In the genomic region with DNA sequence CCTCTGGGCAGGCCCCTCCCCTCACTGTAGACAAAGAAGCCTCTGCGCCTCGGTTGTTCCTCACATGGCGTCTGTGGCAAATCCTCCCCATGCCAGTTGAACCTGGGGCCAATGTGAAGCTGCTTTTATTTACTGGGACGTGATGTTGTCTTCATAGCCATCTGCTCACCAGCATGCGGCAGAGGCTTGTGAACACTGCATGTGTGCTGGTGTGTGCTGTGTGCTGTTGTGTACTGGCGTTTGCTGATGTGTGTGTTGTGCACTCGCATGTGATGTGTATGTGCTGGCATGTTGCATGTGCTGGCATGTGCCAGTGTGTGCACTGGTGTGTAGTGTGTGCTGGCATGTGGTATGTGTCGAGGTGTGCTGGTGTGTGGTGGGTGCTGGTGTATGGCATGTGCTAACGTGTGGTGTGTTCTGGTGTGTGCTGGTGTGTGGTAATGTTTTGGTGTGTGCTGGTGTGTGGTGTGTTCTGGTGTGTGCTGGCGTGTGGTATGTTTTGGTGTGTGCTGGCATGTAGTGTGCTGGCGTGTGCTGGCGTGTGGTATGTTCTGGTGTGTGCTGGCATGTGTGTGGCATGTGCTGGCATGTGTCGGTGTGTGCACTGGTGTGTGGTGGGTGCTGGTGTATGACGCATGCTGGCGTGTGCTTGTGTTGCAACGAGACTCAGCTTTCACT, we compare ENCODE assay signal across 11 cellular contexts. TPM values are rescaled to one million over a fixed set of nuclear protein-coding genes. Genes with fewer than 3 reads are reported as not detected.
DNase-seq lines count a peak whose midpoint lies in the region; ATAC-seq and TF ChIP-seq lines count a peak whose summit lies in the region.
"Had no signal": no experiment of that assay in that cellular context is flagged by ENCODE, and none has a peak within 500 bp of the region (broad histone marks: within the 10 kb centered on the region; RNA-seq: fewer than 3 reads in every experiment).

No MANE protein-coding gene starts in this region.

- no peak overlapping the region for H3K4me3 ChIP-seq in Panc1 (ENCODE audit: low read depth in 2 of 2, low read length in 2 of 2)
- no peak overlapping the region for H3K4me3 ChIP-seq in right cardiac atrium (ENCODE audit: low read length)
- H3K4me3 ChIP-seq: prostate gland, thoracic aorta had no signal

- peaks cover 11% of the 10 kb centered on the region for H3K4me1 Mint-ChIP-seq in stimulated activated naive CD8-positive, alpha-beta T cell treated with anti-CD3 and anti-CD28 coated beads, Interleukin-15, amount 100 ng/mL, for 72 hours

- intact Hi-C loops in Panc1 (cut with micrococcal nuclease; ENCODE audit: unreplicated experiment) (no loop called here), right cardiac atrium (cut with DNase I) (loop anchor here in 1 of 4 donors (5.0 kb wide), 1 partner anchor 168 kb away; no protein-coding TSS in a partner anchor)

- no peaks in the 10 kb centered on the region for H3K9me3 Mint-ChIP-seq in activated naive CD4-positive, alpha-beta T cell treated with anti-CD3 and anti-CD28 coated beads, Interleukin-2, amount 50 U/mL, for 72 hours
- H3K9me3 Mint-ChIP-seq in stimulated activated naive CD8-positive, alpha-beta T cell treated with anti-CD3 and anti-CD28 coated beads, Interleukin-15, amount 100 ng/mL, for 72 hours: no peaks in the 10 kb centered on the region

- H3K27me3 ChIP-seq in Panc1 (ENCODE audit: control insufficient read depth, insufficient read depth, low read length): no peaks in the 10 kb centered on the region
- H3K27me3 ChIP-seq in right cardiac atrium (ENCODE audit: control insufficient read depth, insufficient read depth): no peaks in the 10 kb centered on the region

- H3K36me3 Mint-ChIP-seq in activated naive CD4-positive, alpha-beta T cell treated with anti-CD3 and anti-CD28 coated beads, Interleukin-2, amount 50 U/mL, for 72 hours: no peaks in the 10 kb centered on the region

- DNase-seq in activated naive CD4-positive, alpha-beta T cell treated with anti-CD3 and anti-CD28 coated beads, Interleukin-2, amount 50 U/mL, for 72 hours (ENCODE audit: low spot score in 2 of 2): no peak
- no peak for DNase-seq in activated naive CD4-positive, alpha-beta T cell treated with anti-CD3 and anti-CD28 coated beads, Interleukin-2, amount 50 U/mL, for 16 hours
- DNase-seq in Panc1 (ENCODE audit: low read depth, low spot score) (no peak), right cardiac atrium (peak in 1 of 3 donors; percentile 42), SHP77 treated with DMSO at 0.1 percent for 48 hours (lab: John Stamatoyannopoulos, UW) (no peak)
- DNase-seq in stimulated activated naive CD8-positive, alpha-beta T cell treated with anti-CD3 and anti-CD28 coated beads, Interleukin-15, amount 100 ng/mL, for 72 hours: no peak
- no peak for DNase-seq in activated CD4-positive, CD25-positive, alpha-beta regulatory T cell (lab: John Stamatoyannopoulos, UW)
- DNase-seq: cortex of kidney had no signal

- H3K4me1 ChIP-seq in Panc1 (ENCODE audit: control insufficient read depth, insufficient read depth, low read length) (no peaks in the 10 kb centered on the region), right cardiac atrium (ENCODE audit: control insufficient read depth, insufficient read depth, low read length) (peaks cover 3% of the 10 kb centered on the region)
- H3K4me1 ChIP-seq: prostate gland had no signal

- no peaks in the 10 kb centered on the region for H3K9me3 ChIP-seq in Panc1 (ENCODE audit: control insufficient read depth, insufficient read depth, low read depth, low read length)
- H3K9me3 ChIP-seq in right cardiac atrium (ENCODE audit: control insufficient read depth, low read length): no peaks in the 10 kb centered on the region
- H3K9me3 ChIP-seq: prostate gland, thoracic aorta had no signal

- WGBS in right cardiac atrium: 80% methylated on average over 16 of the region's 16 CpGs

- H3K27me3 Mint-ChIP-seq in stimulated activated naive CD8-positive, alpha-beta T cell treated with anti-CD3 and anti-CD28 coated beads, Interleukin-15, amount 100 ng/mL, for 72 hours: no peaks in the 10 kb centered on the region

- H3K4me3 Mint-ChIP-seq in stimulated activated naive CD8-positive, alpha-beta T cell treated with anti-CD3 and anti-CD28 coated beads, Interleukin-15, amount 100 ng/mL, for 72 hours: no peak overlapping the region

- no TSS peak for BruUV-seq in Panc1 (replicated peaks; lab: Mats Ljungman, UMichigan)

- no peaks in the 10 kb centered on the region for H3K36me3 ChIP-seq in Panc1 (ENCODE audit: control insufficient read depth, insufficient read depth, low read length)
- H3K36me3 ChIP-seq: prostate gland had no signal

- H3K27ac ChIP-seq in Panc1 (ENCODE audit: low read length) (no peak overlapping the region), right cardiac atrium (ENCODE audit: low read length) (no peak overlapping the region)
- H3K27ac ChIP-seq: thoracic aorta had no signal

- H3K27ac Mint-ChIP-seq in activated naive CD4-positive, alpha-beta T cell treated with anti-CD3 and anti-CD28 coated beads, Interleukin-2, amount 50 U/mL, for 72 hours: peak overlapping the region; percentile 46 to 81
- H3K27ac Mint-ChIP-seq in stimulated activated naive CD8-positive, alpha-beta T cell treated with anti-CD3 and anti-CD28 coated beads, Interleukin-15, amount 100 ng/mL, for 72 hours: peak overlapping the region; percentile 1 to 61

- no peak for TF ChIP-seq CTCF in Panc1 (IDR thresholded peaks at IDR 0.05)

- in situ Hi-C loops in Panc1 (cut with HindIII; ENCODE audit: low pct_unique_long_range_greater_than_20kb, low sequenced_read_pairs): no loop called here

- ATAC-seq in activated naive CD4-positive, alpha-beta T cell treated with anti-CD3 and anti-CD28 coated beads, Interleukin-2, amount 50 U/mL, for 72 hours: peak in 1 of 2 donors; percentile 19
- ATAC-seq in Panc1 (peak; percentile 31; the same call in 1 of the 2 replicates), right cardiac atrium (peak; percentile 24 to 30), GM21526 (IDR thresholded peaks at IDR 0.05; ENCODE audit: low FRiP score, unreplicated experiment) (no peak)
- ATAC-seq in stimulated activated naive CD8-positive, alpha-beta T cell treated with anti-CD3 and anti-CD28 coated beads, Interleukin-15, amount 100 ng/mL, for 72 hours: no peak

- CTCF ChIA-PET in Panc1 (lab: Charles Lee): interaction anchor here (0.6 to 0.9 kb wide), 4 partner anchors 13 to 631 kb away, joined by 3 to 8 read pairs (median 4); no protein-coding TSS in a partner anchor

- POLR2A ChIA-PET in Panc1 (lab: Charles Lee): no interaction called here

RNA-seq across cellular contexts. Expression of a gene that starts 37.2 kb away (rescaled TPM):
- 10 to 100 TPM; 49.2 to 59.5 TPM for total RNA-seq in activated naive CD4-positive, alpha-beta T cell treated with anti-CD3 and anti-CD28 coated beads, Interleukin-2, amount 50 U/mL, for 72 hours
- total RNA-seq in Panc1 (2021; ENCODE audit: unreplicated experiment) (34.5 TPM), right cardiac atrium (10 to 100 TPM; 18.0 to 23.3 (median 19.1) TPM)
- 18.0 TPM for polyA plus RNA-seq in Panc1 (2012; ENCODE audit: insufficient read length)
- polyA plus RNA-seq in right cardiac atrium: 7.6 TPM

Comparison
In these comparisons a context has a peak if more than half of its experiments do, and no peak if none do; other contexts are left out.
1. ATAC-seq: peak in Panc1 (single experiment) and right cardiac atrium (2 of 2); none in stimulated activated naive CD8-positive, alpha-beta T cell treated with anti-CD3 and anti-CD28 coated beads, Interleukin-15, amount 100 ng/mL, for 72 hours (single experiment) and GM21526 (single experiment).